9 cellular contexts compared by ENCODE assay signal in the genomic region with DNA sequence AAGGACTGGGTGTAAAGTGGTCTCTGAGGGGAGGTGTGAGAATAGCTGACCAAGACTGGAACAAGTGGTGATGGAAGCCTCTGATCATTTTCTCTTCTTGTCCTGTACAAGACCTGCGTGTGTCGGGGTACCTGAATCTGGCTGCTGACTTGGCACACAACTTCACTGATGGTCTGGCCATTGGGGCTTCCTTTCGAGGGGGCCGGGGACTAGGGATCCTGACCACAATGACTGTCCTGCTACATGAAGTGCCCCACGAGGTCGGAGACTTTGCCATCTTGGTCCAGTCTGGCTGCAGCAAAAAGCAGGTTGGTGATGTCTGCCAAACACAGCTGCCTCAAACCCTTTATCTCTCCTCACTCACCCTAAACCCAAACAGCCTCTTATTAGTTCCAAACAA. TPM values are rescaled to one million over a fixed set of nuclear protein-coding genes. Genes with fewer than 3 reads are reported as not detected.
A peak's percentile ranks its signal among the peaks of the same experiment; 100 is the strongest.
DNase-seq lines count a peak whose midpoint lies in the region; ATAC-seq, FAIRE-seq and TF ChIP-seq lines count a peak whose summit lies in the region.
"Had no signal": no experiment of that assay in that cellular context is flagged by ENCODE, and none has a peak within 500 bp of the region (broad histone marks: within the 10 kb centered on the region; RNA-seq: fewer than 3 reads in every experiment).

No MANE protein-coding gene starts in this region.

- peak overlapping the region; percentile 99 for H3K27ac Mint-ChIP-seq in stimulated activated naive CD8-positive, alpha-beta T cell treated with anti-CD3 and anti-CD28 coated beads, Interleukin-15, Interleukin-2, amounts not matched to agents 100 ng/mL and 50 ng/mL, for 24 hours
- peak overlapping the region; percentile 99 for H3K27ac Mint-ChIP-seq in activated CD8-positive, alpha-beta T cell treated with anti-CD3 and anti-CD28 coated beads for 36 hours
- peak overlapping the region in 4 of 6 donors; percentile 36 to 66 (median 42) for H3K27ac Mint-ChIP-seq in immature natural killer cell

- ATAC-seq in stimulated activated naive CD8-positive, alpha-beta T cell treated with anti-CD3 and anti-CD28 coated beads, Interleukin-15, Interleukin-2, amounts not matched to agents 100 U/mL and 50 U/mL, for 24 hours = no peak
- ATAC-seq in activated CD8-positive, alpha-beta T cell treated with anti-CD3 and anti-CD28 coated beads for 36 hours = no peak
- ATAC-seq in GM21390 (IDR thresholded peaks at IDR 0.05; ENCODE audit: unreplicated experiment) = no peak

- DNase-seq in stimulated activated naive CD8-positive, alpha-beta T cell treated with anti-CD3 and anti-CD28 coated beads, Interleukin-15, Interleukin-2, amounts not matched to agents 100 U/mL and 50 U/mL, for 24 hours = no peak
- no peak for DNase-seq in activated CD8-positive, alpha-beta T cell treated with anti-CD3 and anti-CD28 coated beads for 36 hours
- DNase-seq in immature natural killer cell (no peak), OCI-M2 (lab: John Stamatoyannopoulos, UW; ENCODE audit: unreplicated experiment) (no peak), GM12891 (ENCODE audit: insufficient read length, low spot score) (no peak)
- no peak for DNase-seq in stimulated activated CD4-positive, alpha-beta T cell treated with anti-CD3 and anti-CD28 coated beads, Interleukin-4, amount 100 ng/mL, for 1 hour
- DNase-seq: stimulated activated CD4-positive, alpha-beta T cell treated with anti-CD3 and anti-CD28 coated beads, Interleukin-2, amount 100 ng/mL, for 24 hours had no signal

- intact Hi-C loops in activated CD8-positive, alpha-beta T cell treated with anti-CD3 and anti-CD28 coated beads for 36 hours (cut with micrococcal nuclease) = no loop called here

- peaks cover 43% of the 10 kb centered on the region for H3K36me3 Mint-ChIP-seq in stimulated activated naive CD8-positive, alpha-beta T cell treated with anti-CD3 and anti-CD28 coated beads, Interleukin-15, Interleukin-2, amounts not matched to agents 100 ng/mL and 50 ng/mL, for 24 hours (ENCODE audit: low read depth)
- peaks cover 40% of the 10 kb centered on the region for H3K36me3 Mint-ChIP-seq in activated CD8-positive, alpha-beta T cell treated with anti-CD3 and anti-CD28 coated beads for 36 hours (ENCODE audit: low read depth)
- peaks cover 7 to 22% (median 8%) of the 10 kb centered on the region in 3 donors for H3K36me3 Mint-ChIP-seq in immature natural killer cell

- H3K4me1 Mint-ChIP-seq in stimulated activated naive CD8-positive, alpha-beta T cell treated with anti-CD3 and anti-CD28 coated beads, Interleukin-15, Interleukin-2, amounts not matched to agents 100 ng/mL and 50 ng/mL, for 24 hours (ENCODE audit: low read depth) = peaks cover 76% of the 10 kb centered on the region
- peaks cover 65% of the 10 kb centered on the region for H3K4me1 Mint-ChIP-seq in activated CD8-positive, alpha-beta T cell treated with anti-CD3 and anti-CD28 coated beads for 36 hours (ENCODE audit: low read depth)
- peaks cover 65 to 68% of the 10 kb centered on the region in 2 donors for H3K4me1 Mint-ChIP-seq in immature natural killer cell

- TF ChIP-seq CTCF in activated CD8-positive, alpha-beta T cell treated with anti-CD3 and anti-CD28 coated beads for 36 hours (IDR thresholded peaks at IDR 0.05) = no peak

- CTCF ChIA-PET in activated CD8-positive, alpha-beta T cell treated with anti-CD3 and anti-CD28 coated beads for 36 hours (lab: Charles Lee) = interaction anchor here (1.2 kb wide), 1 partner anchor 46 kb away, joined by 4 read pairs; no protein-coding TSS in a partner anchor

- no peaks in the 10 kb centered on the region for H3K27me3 Mint-ChIP-seq in stimulated activated naive CD8-positive, alpha-beta T cell treated with anti-CD3 and anti-CD28 coated beads, Interleukin-15, Interleukin-2, amounts not matched to agents 100 ng/mL and 50 ng/mL, for 24 hours
- no peaks in the 10 kb centered on the region for H3K27me3 Mint-ChIP-seq in activated CD8-positive, alpha-beta T cell treated with anti-CD3 and anti-CD28 coated beads for 36 hours
- peaks cover 13 to 23% (median 17%) of the 10 kb centered on the region in 3 donors for H3K27me3 Mint-ChIP-seq in immature natural killer cell (ENCODE audit: low read depth in 3 of 3)

- POLR2A ChIA-PET in activated CD8-positive, alpha-beta T cell treated with anti-CD3 and anti-CD28 coated beads for 36 hours (lab: Charles Lee) = interaction anchor here (0.7 to 1.5 kb wide), 4 partner anchors 13 to 74 kb away, joined by 3 to 5 read pairs (median 3); a partner anchor contains a TSS

- no peak for TF ChIP-seq POLR2A in GM12891 (IDR thresholded peaks at IDR 0.05; ENCODE audit: low read depth, low read length)

- H3K4me3 Mint-ChIP-seq in stimulated activated naive CD8-positive, alpha-beta T cell treated with anti-CD3 and anti-CD28 coated beads, Interleukin-15, Interleukin-2, amounts not matched to agents 100 ng/mL and 50 ng/mL, for 24 hours = peak overlapping the region; percentile 98
- peak overlapping the region; percentile 98 for H3K4me3 Mint-ChIP-seq in activated CD8-positive, alpha-beta T cell treated with anti-CD3 and anti-CD28 coated beads for 36 hours
- H3K4me3 Mint-ChIP-seq in immature natural killer cell = peak overlapping the region; percentile 44 to 100 (median 99)

- no peaks in the 10 kb centered on the region for H3K9me3 Mint-ChIP-seq in stimulated activated naive CD8-positive, alpha-beta T cell treated with anti-CD3 and anti-CD28 coated beads, Interleukin-15, Interleukin-2, amounts not matched to agents 100 ng/mL and 50 ng/mL, for 24 hours
- no peaks in the 10 kb centered on the region for H3K9me3 Mint-ChIP-seq in activated CD8-positive, alpha-beta T cell treated with anti-CD3 and anti-CD28 coated beads for 36 hours
- no peaks in the 10 kb centered on the region for H3K9me3 Mint-ChIP-seq in immature natural killer cell

- no peak for FAIRE-seq in GM12891 (lab: Jason Lieb, UNC)

TF ChIP-seq in GM12891, 5 proteins besides CTCF, POLR2A, EP300 and RAD21:
- TF ChIP-seq TAF1 (IDR thresholded peaks at IDR 0.05; ENCODE audit: low read depth, low read length) = no peak
- TF ChIP-seq POLR2AphosphoS5 (IDR thresholded peaks at IDR 0.05; ENCODE audit: low read depth, low read length) = no peak
- no peak for TF ChIP-seq POU2F2 (IDR thresholded peaks at IDR 0.05; ENCODE audit: low read depth, low read length)
- TF ChIP-seq SPI1 (IDR thresholded peaks at IDR 0.05; ENCODE audit: low read depth, low read length) = no peak
- TF ChIP-seq PAX5 (IDR thresholded peaks at IDR 0.05; ENCODE audit: insufficient read depth, low read length, severe bottlenecking) = no peak

RNA-seq across cellular contexts. Expression of a gene that starts 1.7 kb away (rescaled TPM):
- total RNA-seq in activated CD8-positive, alpha-beta T cell treated with anti-CD3 and anti-CD28 coated beads for 36 hours = 10 to 100 TPM; 40.6 to 42.0 TPM
- 10 to 100 TPM; 28.8 to 47.6 (median 34.3) TPM for polyA plus RNA-seq in immature natural killer cell
- polyA plus RNA-seq in GM12891 (2012; ENCODE audit: low read depth, missing spikeins) = 19.0 TPM

RNA-seq across cellular contexts. Expression of a gene that starts 2.1 kb away (rescaled TPM):
- 10 to 100 TPM; 43.1 to 43.3 TPM for total RNA-seq in activated CD8-positive, alpha-beta T cell treated with anti-CD3 and anti-CD28 coated beads for 36 hours
- 10 to 100 TPM; 27.4 to 67.5 (median 45.4) TPM for polyA plus RNA-seq in immature natural killer cell
- polyA plus RNA-seq in GM12891 (2012; ENCODE audit: low read depth, missing spikeins) = 42.4 TPM

RNA-seq across cellular contexts. Expression of a gene that starts 2.3 kb away (rescaled TPM):
- total RNA-seq in activated CD8-positive, alpha-beta T cell treated with anti-CD3 and anti-CD28 coated beads for 36 hours = 10 to 100 TPM; 41.2 to 41.9 TPM
- 10 to 100 TPM in 1 of 3 donors, 1 to 10 TPM in 2; 6.0 to 11.8 (median 6.9) TPM for polyA plus RNA-seq in immature natural killer cell
- polyA plus RNA-seq in GM12891 (2012; ENCODE audit: low read depth, missing spikeins) = 22.0 TPM

RNA-seq across cellular contexts. Expression of a gene that starts 5.5 kb away (rescaled TPM):
- 10 to 100 TPM; 26.8 to 27.5 TPM for total RNA-seq in activated CD8-positive, alpha-beta T cell treated with anti-CD3 and anti-CD28 coated beads for 36 hours
- polyA plus RNA-seq in immature natural killer cell = 1 to 10 TPM; 5.5 to 9.5 (median 9.2) TPM
- 25.2 TPM for polyA plus RNA-seq in GM12891 (2012; ENCODE audit: low read depth, missing spikeins)

RNA-seq across cellular contexts. Expression of a gene that starts 10.5 kb away (rescaled TPM):
- total RNA-seq in activated CD8-positive, alpha-beta T cell treated with anti-CD3 and anti-CD28 coated beads for 36 hours = 1 to 10 TPM; 1.3 to 1.4 TPM
- polyA plus RNA-seq in immature natural killer cell = under 1 TPM in 2 of 3 donors, not detected in 1; 0.33 to 0.67 TPM
- 0.50 TPM for polyA plus RNA-seq in GM12891 (2012; ENCODE audit: low read depth, missing spikeins)

Comparison
In these comparisons a context has a peak if more than half of its experiments do, and no peak if none do; other contexts are left out.
1. H3K27ac Mint-ChIP-seq: peak in every context shown above with its lines; median percentile 99 in stimulated activated naive CD8-positive, alpha-beta T cell treated with anti-CD3 and anti-CD28 coated beads, Interleukin-15, Interleukin-2, amounts not matched to agents 100 ng/mL and 50 ng/mL, for 24 hours; 99 in activated CD8-positive, alpha-beta T cell treated with anti-CD3 and anti-CD28 coated beads for 36 hours; 42 in immature natural killer cell.